ENCODE assay signal across 1 cellular context in genomic region chr3:50337175-50337861, GRCh38.
TF ChIP-seq lines count a peak whose summit lies in the region.

No MANE protein-coding gene starts in this region.

TF ChIP-seq in endothelial cell of umbilical vein, 7 proteins besides CTCF, POLR2A, EP300 and RAD21 (continued from another document):
- TF ChIP-seq, protein P1, sequence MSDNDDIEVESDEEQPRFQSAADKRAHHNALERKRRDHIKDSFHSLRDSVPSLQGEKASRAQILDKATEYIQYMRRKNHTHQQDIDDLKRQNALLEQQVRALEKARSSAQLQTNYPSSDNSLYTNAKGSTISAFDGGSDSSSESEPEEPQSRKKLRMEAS (IDR thresholded peaks at IDR 0.05; ENCODE audit: insufficient read depth, insufficient read length): peak; percentile 51
- TF ChIP-seq JUN (IDR thresholded peaks at IDR 0.05; ENCODE audit: borderline replicate concordance, insufficient read depth, insufficient read length, low read depth) (peak; percentile 58), FOS (IDR thresholded peaks at IDR 0.05; ENCODE audit: borderline replicate concordance, insufficient read depth, low read length) (no peak)
TF ChIP-seq in endothelial cell of umbilical vein: peak in this region for 3.
